Comparison of ENCODE assay signal across 9 cellular contexts in the genomic region with DNA sequence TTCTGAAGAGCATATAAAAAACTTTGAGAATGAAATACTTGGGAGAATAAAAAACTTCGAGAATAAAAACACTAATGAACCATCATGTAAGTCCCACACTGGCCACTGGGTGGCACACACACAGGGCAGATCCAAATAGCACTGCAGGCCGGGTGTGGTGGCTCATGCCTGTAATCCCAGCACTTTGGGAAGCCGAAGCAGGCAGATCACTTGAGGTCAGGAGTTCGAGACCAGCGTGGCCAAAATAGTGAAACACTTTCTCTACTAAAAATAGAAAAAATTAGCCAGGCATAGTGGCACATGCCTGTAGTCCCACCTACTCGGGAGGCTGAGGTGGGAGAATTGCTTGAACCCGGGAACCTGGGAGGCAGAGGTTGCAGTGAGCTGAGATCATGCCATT. TPM values are rescaled to one million over a fixed set of nuclear protein-coding genes. Genes with fewer than 3 reads are reported as not detected.
DNase-seq lines count a peak whose midpoint lies in the region; ATAC-seq and TF ChIP-seq lines count a peak whose summit lies in the region.
"Not testable (repeated sequence)": the region's sequence is repeated elsewhere in the genome, so short reads cannot be mapped to it uniquely, and the experiment has no call there.
"Had no signal": no experiment of that assay in that cellular context is flagged by ENCODE, and none has a peak within 500 bp of the region (broad histone marks: within the 10 kb centered on the region; RNA-seq: fewer than 3 reads in every experiment).

No MANE protein-coding gene starts in this region.

- not testable (repeated sequence) for H3K4me3 ChIP-seq in astrocyte of the cerebellum (ENCODE audit: low read depth, low read length)

- POLR2A ChIA-PET in HEK293T (lab: Yijun Ruan, JAX): not testable (repeated sequence)
- POLR2A ChIA-PET in WTC11 (lab: Charles Lee): interaction anchor here (0.7 kb wide), 1 partner anchor 11 kb away, joined by 3 read pairs; no protein-coding TSS in a partner anchor

- not testable (repeated sequence) for H3K4me1 Mint-ChIP-seq in WTC11, naive B cell

- TF ChIP-seq CTCF in WTC11 (IDR thresholded peaks at IDR 0.05) (peak; percentile 70), astrocyte of the cerebellum (IDR thresholded peaks at IDR 0.05; ENCODE audit: low read depth, low read length, missing control alignments) (peak; percentile 61)

- DNase-seq in CMK (ENCODE audit: low read depth) (peak; percentile 49), HEK293T (ENCODE audit: extremely low spot score) (peak; percentile 60), WTC11 (ENCODE audit: low spot score) (peak; percentile 76), astrocyte of the cerebellum (ENCODE audit: low read depth) (peak; percentile 24), glomerular visceral epithelial cell (ENCODE audit: extremely low spot score) (peak; percentile 43), naive B cell (peak; percentile 3)
- DNase-seq in NK-92 treated with Interleukin-12 subunit alpha and Interleukin-12 subunit beta, amount 100 ng/mL, for 24 hours (lab: John Stamatoyannopoulos, UW): peak; percentile 17
- peak; percentile 11 to 21 for DNase-seq in stimulated activated CD8-positive, alpha-beta memory T cell treated with anti-CD3 and anti-CD28 coated beads, Interleukin-2, amount 100 ng/mL, for 48 hours (ENCODE audit: low read depth in 2 of 2)

- peaks cover 14% of the 10 kb centered on the region for H3K9me3 Mint-ChIP-seq in WTC11
- H3K9me3 Mint-ChIP-seq in naive B cell: peaks cover 8 to 34% (median 24%) of the 10 kb centered on the region in 7 donors

- CTCF ChIA-PET in HEK293T (lab: Yijun Ruan, JAX) (interaction anchor here (0.6 to 1.8 kb wide), 4 partner anchors 33 to 83 kb away, joined by 3 to 9 read pairs (median 3); no protein-coding TSS in a partner anchor), WTC11 (lab: Charles Lee) (interaction anchor here (0.6 to 2.4 kb wide), 13 partner anchors 8 to 275 kb away, joined by 3 to 11 read pairs (median 4); partner anchors contain the start of gene SLC28A1)

- not testable (repeated sequence) for H3K27me3 Mint-ChIP-seq in WTC11 (ENCODE audit: low read depth); naive B cell

- H3K4me3 Mint-ChIP-seq in WTC11, naive B cell: not testable (repeated sequence)

- not testable (repeated sequence) for H3K27ac Mint-ChIP-seq in WTC11, naive B cell

- H3K36me3 Mint-ChIP-seq in WTC11 (peaks cover 18% of the 10 kb centered on the region), naive B cell (peaks cover 0 to 16% of the 10 kb centered on the region in 2 donors)

- peak; percentile 88 for ATAC-seq in WTC11
- not testable (repeated sequence) for ATAC-seq in naive B cell (ENCODE audit: low read depth in 2 of 2)

- in situ Hi-C loops in astrocyte of the cerebellum (cut with HindIII; ENCODE audit: low sequenced_read_pairs): not testable (repeated sequence)

TF ChIP-seq in HEK293T, 16 proteins besides CTCF, POLR2A, EP300 and RAD21:
- TF ChIP-seq L3MBTL2 (conservative IDR thresholded peaks at IDR 0.05): 0 out of 2 replicates have a peak, but pooled peaks have one; percentile 10

RNA-seq across cellular contexts. Expression of gene ALPK3, which starts 28.5 kb away (rescaled TPM):
- 16.5 to 23.0 TPM (median 20.9 TPM) in 3 replicates for total RNA-seq in WTC11 (2021)
- polyA plus RNA-seq in naive B cell (ENCODE audit: low read depth in 6 of 6): under 1 TPM in 2 of 6 donors, not detected in 4; 0.04 to 0.23 TPM

RNA-seq across cellular contexts. Expression of gene SLC28A1, which starts 38.8 kb away (rescaled TPM):
- 0.14 to 0.16 TPM in 2 of 3 replicates, not detected in the other for total RNA-seq in WTC11 (2021)
- polyA plus RNA-seq in naive B cell (ENCODE audit: low read depth in 6 of 6): not detected
- total RNA-seq: mononuclear cell had no signal

Comparison
In these comparisons a context has a peak if more than half of its experiments do, and no peak if none do; other contexts are left out.
1. DNase-seq: peak in every context shown above with its lines; median percentile 76 in WTC11; 60 in HEK293T; 49 in CMK; 43 in glomerular visceral epithelial cell; 24 in astrocyte of the cerebellum; 17 in NK-92 treated with Interleukin-12 subunit alpha and Interleukin-12 subunit beta, amount 100 ng/mL, for 24 hours; 16 in stimulated activated CD8-positive, alpha-beta memory T cell treated with anti-CD3 and anti-CD28 coated beads, Interleukin-2, amount 100 ng/mL, for 48 hours; 3 in naive B cell.